26 cellular contexts compared by ENCODE assay signal in the genomic region with DNA sequence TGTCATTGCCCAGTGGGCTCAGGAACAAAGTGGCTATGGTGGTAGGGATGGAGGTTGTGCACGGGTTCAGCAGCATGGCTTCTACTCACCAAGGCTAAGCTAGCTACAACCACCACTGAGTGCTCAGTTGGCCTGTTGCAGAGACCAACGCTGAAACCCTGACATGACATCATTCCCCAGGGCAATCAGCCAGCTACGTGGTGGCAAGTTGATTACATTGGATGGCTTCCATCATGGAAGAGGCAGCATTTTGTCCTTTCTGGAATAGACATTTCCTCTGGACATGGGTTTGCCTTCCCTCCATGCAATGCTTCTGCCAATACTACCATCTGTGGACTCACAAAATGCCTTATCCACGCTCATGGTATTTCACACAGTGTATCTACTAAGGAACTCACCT.
DNase-seq lines count a peak whose midpoint lies in the region; ATAC-seq and TF ChIP-seq lines count a peak whose summit lies in the region.
"Had no signal": no experiment of that assay in that cellular context is flagged by ENCODE, and none has a peak within 500 bp of the region (broad histone marks: within the 10 kb centered on the region; RNA-seq: fewer than 3 reads in every experiment).

No MANE protein-coding gene starts in this region.

- ATAC-seq in HG02981 (IDR thresholded peaks at IDR 0.05; ENCODE audit: unreplicated experiment) (no peak), GM21619 (IDR thresholded peaks at IDR 0.05; ENCODE audit: unreplicated experiment) (no peak)
- ATAC-seq: heart left ventricle, left colon, natural killer cell had no signal

- peaks cover 4% of the 10 kb centered on the region; the same call in 1 of the 2 replicates for H3K4me1 ChIP-seq in H9 (ENCODE audit: insufficient read depth, low read length)
- H3K4me1 ChIP-seq in mesenchymal stem cell (ENCODE audit: control insufficient read depth, insufficient read depth, low read depth, low read length) = no peaks in the 10 kb centered on the region
- H3K4me1 ChIP-seq: heart left ventricle, SJSA1, stomach had no signal

- H4K91ac ChIP-seq in H9 (ENCODE audit: insufficient read length, low read depth, low read length) (no peak overlapping the region), mesenchymal stem cell (ENCODE audit: low read length) (no peak overlapping the region)

- H2BK15ac ChIP-seq in H9 (ENCODE audit: low read depth, low read length) (no peak overlapping the region), mesenchymal stem cell (ENCODE audit: low read depth, poor library complexity, severe bottlenecking) (no peak overlapping the region)

- H3K4me2 ChIP-seq in H9 (ENCODE audit: insufficient read depth, insufficient read length, low read length) = no peak overlapping the region
- no peak overlapping the region for H3K4me2 ChIP-seq in mesenchymal stem cell (ENCODE audit: low read length, poor library complexity, severe bottlenecking)

- H2BK5ac ChIP-seq in H9 (ENCODE audit: insufficient read length, low read length) = no peak overlapping the region
- H2BK5ac ChIP-seq in mesenchymal stem cell (ENCODE audit: low read depth, low read length, poor library complexity, severe bottlenecking) = no peak overlapping the region

- no peak overlapping the region for H3K4me3 ChIP-seq in mesenchymal stem cell (ENCODE audit: insufficient read depth in 1 of 2, low read depth in 1 of 2, low read length in 2 of 2)
- H3K4me3 ChIP-seq: heart left ventricle, Peyer's patch, SJSA1, stomach had no signal

- H3K27me3 ChIP-seq in H9 (ENCODE audit: insufficient read depth, low read length) = no peaks in the 10 kb centered on the region
- no peaks in the 10 kb centered on the region for H3K27me3 ChIP-seq in mesenchymal stem cell (ENCODE audit: control insufficient read depth in 1 of 2, insufficient read depth in 1 of 2, low read length in 2 of 2)
- H3K27me3 ChIP-seq: heart left ventricle, Peyer's patch, SJSA1, stomach had no signal

- H3K27ac ChIP-seq in H9 (ENCODE audit: insufficient read length, low read depth, low read length) = no peak overlapping the region
- no peak overlapping the region for H3K27ac ChIP-seq in mesenchymal stem cell (ENCODE audit: low read length, poor library complexity, severe bottlenecking)
- H3K27ac ChIP-seq: heart left ventricle, Peyer's patch, SJSA1, stomach had no signal

- H3T11ph ChIP-seq in H9 (ENCODE audit: low read length) = no peak overlapping the region

- H3K9me3 ChIP-seq in H9 (ENCODE audit: control insufficient read depth, low read depth, low read length) = no peaks in the 10 kb centered on the region
- H3K9me3 ChIP-seq in mesenchymal stem cell (ENCODE audit: control insufficient read depth, low read length) = no peaks in the 10 kb centered on the region
- H3K9me3 ChIP-seq: heart left ventricle, Peyer's patch, SJSA1, stomach had no signal

- H3K27me3 Mint-ChIP-seq in H9 (ENCODE audit: low read depth) = no peaks in the 10 kb centered on the region; the same call in 1 of the 2 replicates
- H3K27me3 Mint-ChIP-seq: activated naive CD4-positive, alpha-beta T cell treated with anti-CD3 and anti-CD28 coated beads, Interleukin-2, amount 50 U/mL, for 24 hours; CD8-positive, alpha-beta memory T cell had no signal

- no peak overlapping the region for H3K4me3 Mint-ChIP-seq in H9
- H3K4me3 Mint-ChIP-seq: activated naive CD4-positive, alpha-beta T cell treated with anti-CD3 and anti-CD28 coated beads, Interleukin-2, amount 50 U/mL, for 24 hours; CD8-positive, alpha-beta memory T cell; natural killer cell had no signal

- H3K9ac ChIP-seq in H9 (ENCODE audit: extremely low read depth, insufficient read length, low read length) (no peak overlapping the region), mesenchymal stem cell (ENCODE audit: low read length) (no peak overlapping the region)

- no peak overlapping the region for H4K5ac ChIP-seq in H9 (ENCODE audit: insufficient read length, low read depth, low read length)

- no peaks in the 10 kb centered on the region for H3K36me3 ChIP-seq in mesenchymal stem cell (ENCODE audit: control insufficient read depth in 1 of 2, insufficient read depth in 2 of 2, low read depth in 1 of 2, low read length in 2 of 2)
- H3K36me3 ChIP-seq: heart left ventricle, Peyer's patch, SJSA1, stomach had no signal

- H3K79me1 ChIP-seq in H9 (ENCODE audit: insufficient read depth, low read depth, low read length, poor library complexity, severe bottlenecking) (no peaks in the 10 kb centered on the region), mesenchymal stem cell (replicated peaks; ENCODE audit: low read length, poor library complexity, severe bottlenecking) (no peaks in the 10 kb centered on the region)

- no peak overlapping the region for H2AK5ac ChIP-seq in H9 (ENCODE audit: insufficient read length, low read length)
- no peak overlapping the region for H2AK5ac ChIP-seq in mesenchymal stem cell (ENCODE audit: low read length, severe bottlenecking)

- peak overlapping the region; percentile 25 for H3K18ac ChIP-seq in H9 (ENCODE audit: insufficient read length, low read depth, low read length)
- H3K18ac ChIP-seq in mesenchymal stem cell (ENCODE audit: low read depth in 1 of 2, low read length in 2 of 2) = no peak overlapping the region

- H2BK120ac ChIP-seq in H9 (ENCODE audit: low read depth, low read length, poor library complexity, severe bottlenecking) (no peak overlapping the region), mesenchymal stem cell (ENCODE audit: low read depth, low read length) (no peak overlapping the region)

- no peaks in the 10 kb centered on the region for H3K23me2 ChIP-seq in H9 (ENCODE audit: insufficient read length, low read depth, low read length, poor library complexity, severe bottlenecking)

- H3K4ac ChIP-seq in H9 (ENCODE audit: low read depth, low read length) = no peak overlapping the region
- H3K4ac ChIP-seq in mesenchymal stem cell (ENCODE audit: low read depth in 1 of 2, low read length in 2 of 2) = no peak overlapping the region

- H3K79me2 ChIP-seq in H9 (ENCODE audit: insufficient read depth, low read length) = no peaks in the 10 kb centered on the region

- H3K56ac ChIP-seq in H9 (ENCODE audit: insufficient read length, low read depth, low read length) = no peak overlapping the region

- no peak overlapping the region for H3K23ac ChIP-seq in H9 (ENCODE audit: insufficient read length, low read depth, low read length)
- H3K23ac ChIP-seq in mesenchymal stem cell (ENCODE audit: low read length in 2 of 2) = no peak overlapping the region

- peak overlapping the region; percentile 25; the same call in 1 of the 2 replicates for H3K14ac ChIP-seq in H9 (ENCODE audit: insufficient read depth, low read length)
- no peak overlapping the region for H3K14ac ChIP-seq in mesenchymal stem cell (ENCODE audit: low read length in 2 of 2)

- TF ChIP-seq CTCF in H9 (conservative IDR thresholded peaks at IDR 0.05) = no peak

- no peaks in the 10 kb centered on the region for H4K20me1 ChIP-seq in H9 (ENCODE audit: control insufficient read depth, insufficient read depth, insufficient read length)

- H3K36me3 Mint-ChIP-seq in H9 (ENCODE audit: insufficient read depth in 1 of 3, low read depth in 3 of 3) = peaks cover 0 to 4% (median 0%) of the 10 kb centered on the region in 3 experiments; a peak in 2 of 7 replicates
- H3K36me3 Mint-ChIP-seq: activated naive CD4-positive, alpha-beta T cell treated with anti-CD3 and anti-CD28 coated beads, Interleukin-2, amount 50 U/mL, for 24 hours; CD8-positive, alpha-beta memory T cell; natural killer cell had no signal

- no peak overlapping the region for H2BK12ac ChIP-seq in H9 (ENCODE audit: insufficient read length, low read depth, low read length)
- H2BK12ac ChIP-seq in mesenchymal stem cell (ENCODE audit: low read length in 2 of 2) = no peak overlapping the region

- peaks cover 0 to 4% of the 10 kb centered on the region in 2 experiments; a peak in 2 of 5 replicates for H3K9me3 Mint-ChIP-seq in H9
- H3K9me3 Mint-ChIP-seq: activated naive CD4-positive, alpha-beta T cell treated with anti-CD3 and anti-CD28 coated beads, Interleukin-2, amount 50 U/mL, for 24 hours had no signal

- H2AFZ ChIP-seq in H9 (ENCODE audit: low read length) (no peak overlapping the region), mesenchymal stem cell (ENCODE audit: low read depth, low read length) (no peak overlapping the region)

- no peak overlapping the region for H3K27ac Mint-ChIP-seq in H9
- H3K27ac Mint-ChIP-seq: activated naive CD4-positive, alpha-beta T cell treated with anti-CD3 and anti-CD28 coated beads, Interleukin-2, amount 50 U/mL, for 24 hours; CD8-positive, alpha-beta memory T cell; natural killer cell had no signal

- H2BK20ac ChIP-seq in H9 (ENCODE audit: low read depth, low read length, poor library complexity, severe bottlenecking) = no peak overlapping the region

- DNase-seq in H9 = no peak
- DNase-seq in NCI-H1092 treated with DMSO at 0.1 percent for 48 hours (lab: John Stamatoyannopoulos, UW) = peak; percentile 69
- DNase-seq in cerebellum (ENCODE audit: low spot score) = peak; percentile 90
- DNase-seq in mesenchymal stem cell = no peak
- DNase-seq in activated naive CD4-positive, alpha-beta T cell treated with Interleukin-2 at 50 U/mL for 16 hours = no peak
- DNase-seq in cortex of kidney (lab: John Stamatoyannopoulos, UW) = no peak
- DNase-seq: AML-193; aorta; CD8-positive, alpha-beta memory T cell; DMS79 treated with DMSO at 0.1 percent for 48 hours; heart left ventricle; left colon; natural killer cell; NCI-H1048; NCI-H2029; NCI-H446 treated with DMSO at 0.1 percent for 48 hours; NK-92 treated with Interleukin-12 subunit alpha and Interleukin-12 subunit beta, amount 100 ng/mL, for 24 hours; Peyer's patch; stimulated activated CD4-positive, alpha-beta T cell treated with anti-CD3 and anti-CD28 coated beads, Interleukin-12 subunit alpha, Interleukin-12 subunit beta, amount 100 ng/mL, for 4 hours; stomach; T-helper 1 cell; trophoblast cell had no signal

- H3K4me1 Mint-ChIP-seq in H9 = peaks cover 25 to 27% of the 10 kb centered on the region in 2 experiments
- H3K4me1 Mint-ChIP-seq: activated naive CD4-positive, alpha-beta T cell treated with anti-CD3 and anti-CD28 coated beads, Interleukin-2, amount 50 U/mL, for 24 hours; CD8-positive, alpha-beta memory T cell; natural killer cell had no signal

- no CpG with 5 or more reads among the region's 4 CpGs for WGBS in H9 (ENCODE audit: extremely low coverage, insufficient read length, low lambda C conversion rate)
- WGBS in mesenchymal stem cell = 79% methylated on average over 4 of the region's 4 CpGs

- H4K8ac ChIP-seq in H9 (replicated peaks; ENCODE audit: insufficient read length, low read depth, low read length) (no peak overlapping the region), mesenchymal stem cell (ENCODE audit: low read length) (peak overlapping the region; percentile 24)

Comparison
In these comparisons a context has a peak if more than half of its experiments do, and no peak if none do; other contexts are left out.
1. DNase-seq: peak in NCI-H1092 treated with DMSO at 0.1 percent for 48 hours (single experiment) and cerebellum (single experiment); none in H9 (single experiment), mesenchymal stem cell (single experiment), activated naive CD4-positive, alpha-beta T cell treated with Interleukin-2 at 50 U/mL for 16 hours (single experiment) and cortex of kidney (single experiment).